ENCODE assay signal across 8 cellular contexts in genomic region chr6:52881996-52882841, GRCh38. TPM values are rescaled to one million over a fixed set of nuclear protein-coding genes. Genes with fewer than 3 reads are reported as not detected.
DNase-seq lines count a peak whose midpoint lies in the region; TF ChIP-seq lines count a peak whose summit lies in the region.

No MANE protein-coding gene starts in this region.

- peak overlapping the region; percentile 92 for H3K18ac ChIP-seq in H9 (ENCODE audit: insufficient read length, low read depth, low read length)

- H3K36me3 Mint-ChIP-seq in H9 (ENCODE audit: insufficient read depth in 1 of 3, low read depth in 3 of 3) (no peaks in the 10 kb centered on the region), osteocyte (ENCODE audit: unreplicated experiment) (no peaks in the 10 kb centered on the region)

- no peaks in the 10 kb centered on the region for H3K9me3 ChIP-seq in H9 (ENCODE audit: control insufficient read depth, low read depth, low read length)
- no peaks in the 10 kb centered on the region for H3K9me3 ChIP-seq in tibial artery

- H3K79me1 ChIP-seq in H9 (ENCODE audit: insufficient read depth, low read depth, low read length, poor library complexity, severe bottlenecking), result no peaks in the 10 kb centered on the region

- H3K23ac ChIP-seq in H9 (ENCODE audit: insufficient read length, low read depth, low read length), result no peak overlapping the region

- WGBS in H9 (ENCODE audit: extremely low coverage, insufficient read length, low lambda C conversion rate), result no CpG with 5 or more reads among the region's 18 CpGs

- no peak overlapping the region for H2BK15ac ChIP-seq in H9 (ENCODE audit: low read depth, low read length)

- H2AK5ac ChIP-seq in H9 (ENCODE audit: insufficient read length, low read length), result no peak overlapping the region

- no peaks in the 10 kb centered on the region for H3K36me3 ChIP-seq in tibial artery

- peak overlapping the region; percentile 87 for H2BK12ac ChIP-seq in H9 (ENCODE audit: insufficient read length, low read depth, low read length)

- H4K91ac ChIP-seq in H9 (ENCODE audit: insufficient read length, low read depth, low read length), result no peak overlapping the region

- peaks cover 3% of the 10 kb centered on the region for H3K23me2 ChIP-seq in H9 (ENCODE audit: insufficient read length, low read depth, low read length, poor library complexity, severe bottlenecking)

- no peak overlapping the region for H3K4ac ChIP-seq in H9 (ENCODE audit: low read depth, low read length)

- H3K4me3 ChIP-seq in tibial artery, result peak overlapping the region; percentile 51 to 68

- no peak overlapping the region for H3T11ph ChIP-seq in H9 (ENCODE audit: low read length)

- H3K9me3 Mint-ChIP-seq in H9 (no peaks in the 10 kb centered on the region), osteocyte (ENCODE audit: unreplicated experiment) (no peaks in the 10 kb centered on the region)

- no peak overlapping the region for H2BK120ac ChIP-seq in H9 (ENCODE audit: low read depth, low read length, poor library complexity, severe bottlenecking)

- peak overlapping the region; percentile 90 for H2AFZ ChIP-seq in H9 (ENCODE audit: low read length)

- intact Hi-C loops in tibial artery (cut with DNase I; ENCODE audit: low total_unique reads), result no loop called here

- TF ChIP-seq CTCF in H9 (conservative IDR thresholded peaks at IDR 0.05) (peak; percentile 87), osteocyte (IDR thresholded peaks at IDR 0.05) (peak; percentile 88), tibial artery (IDR thresholded peaks at IDR 0.05) (peak; percentile 64 to 81)

- H3K4me1 ChIP-seq in H9 (ENCODE audit: insufficient read depth, low read length) (no peaks in the 10 kb centered on the region), tibial artery (peaks cover 0 to 4% (median 0%) of the 10 kb centered on the region in 4 donors)

- H3K27ac ChIP-seq in H9 (ENCODE audit: insufficient read length, low read depth, low read length) (no peak overlapping the region), tibial artery (peak overlapping the region; percentile 64 to 68)

- H3K56ac ChIP-seq in H9 (ENCODE audit: insufficient read length, low read depth, low read length), result no peak overlapping the region

- peak overlapping the region; percentile 82 for H3K4me2 ChIP-seq in H9 (ENCODE audit: insufficient read depth, insufficient read length, low read length)

- H3K27ac Mint-ChIP-seq in H9 (peak overlapping the region in 2 of 3 experiments; percentile 1 to 74; a peak in 4 of 7 replicates), osteocyte (ENCODE audit: unreplicated experiment) (no peak overlapping the region)

- H4K20me1 ChIP-seq in H9 (ENCODE audit: control insufficient read depth, insufficient read depth, insufficient read length), result no peaks in the 10 kb centered on the region

- no peak overlapping the region for H4K5ac ChIP-seq in H9 (ENCODE audit: insufficient read length, low read depth, low read length)

- H2BK20ac ChIP-seq in H9 (ENCODE audit: low read depth, low read length, poor library complexity, severe bottlenecking), result no peak overlapping the region

- peak overlapping the region; percentile 64 for H3K9ac ChIP-seq in H9 (ENCODE audit: extremely low read depth, insufficient read length, low read length)

- H2BK5ac ChIP-seq in H9 (ENCODE audit: insufficient read length, low read length), result no peak overlapping the region

- H3K4me3 Mint-ChIP-seq in H9 (peak overlapping the region; percentile 65 to 75), osteocyte (ENCODE audit: unreplicated experiment) (peak overlapping the region; percentile 80)

- DNase-seq in GF-D8 (lab: John Stamatoyannopoulos, UW) (peak; percentile 19), H9 (peak; percentile 81), LoVo (ENCODE audit: low spot score) (peak; percentile 83), SHP77 treated with DMSO at 0.1 percent for 48 hours (lab: John Stamatoyannopoulos, UW) (peak; percentile 69), globus pallidus (ENCODE audit: low spot score) (peak; percentile 69), osteocyte (ENCODE audit: extremely low spot score, unreplicated experiment) (no peak), tibial artery (peak; percentile 64 to 80)
- DNase-seq in activated naive CD4-positive, alpha-beta T cell (lab: John Stamatoyannopoulos, UW), result peak; percentile 5 to 24 (median 14)

- H3K79me2 ChIP-seq in H9 (ENCODE audit: insufficient read depth, low read length), result no peaks in the 10 kb centered on the region

- H3K4me1 Mint-ChIP-seq in H9 (peaks cover 8 to 9% of the 10 kb centered on the region in 2 experiments), osteocyte (ENCODE audit: unreplicated experiment) (peaks cover 4% of the 10 kb centered on the region)

- H3K27me3 Mint-ChIP-seq in H9 (ENCODE audit: low read depth), result 0 out of 2 replicates have a peak, but pooled peaks cover 2% of the 10 kb centered on the region
- H3K27me3 Mint-ChIP-seq in osteocyte (ENCODE audit: unreplicated experiment), result peaks cover 3% of the 10 kb centered on the region

- peak overlapping the region; percentile 92 for H3K14ac ChIP-seq in H9 (ENCODE audit: insufficient read depth, low read length)

- no peaks in the 10 kb centered on the region for H3K27me3 ChIP-seq in H9 (ENCODE audit: insufficient read depth, low read length)
- H3K27me3 ChIP-seq in tibial artery, result no peaks in the 10 kb centered on the region

- H4K8ac ChIP-seq in H9 (replicated peaks; ENCODE audit: insufficient read length, low read depth, low read length), result peak overlapping the region; percentile 21

RNA-seq across cellular contexts. Expression of gene GSTA3, which starts 27.3 kb away (rescaled TPM):
- not detected in 2 replicates for total RNA-seq in H9 (2021)
- total RNA-seq in osteocyte, result not detected in 2 replicates

RNA-seq across cellular contexts. Expression of gene GSTA5, which starts 41.6 kb away (rescaled TPM):
- total RNA-seq in H9 (2021) (not detected in 2 replicates), osteocyte (not detected in 2 replicates)
